In the genomic region with DNA sequence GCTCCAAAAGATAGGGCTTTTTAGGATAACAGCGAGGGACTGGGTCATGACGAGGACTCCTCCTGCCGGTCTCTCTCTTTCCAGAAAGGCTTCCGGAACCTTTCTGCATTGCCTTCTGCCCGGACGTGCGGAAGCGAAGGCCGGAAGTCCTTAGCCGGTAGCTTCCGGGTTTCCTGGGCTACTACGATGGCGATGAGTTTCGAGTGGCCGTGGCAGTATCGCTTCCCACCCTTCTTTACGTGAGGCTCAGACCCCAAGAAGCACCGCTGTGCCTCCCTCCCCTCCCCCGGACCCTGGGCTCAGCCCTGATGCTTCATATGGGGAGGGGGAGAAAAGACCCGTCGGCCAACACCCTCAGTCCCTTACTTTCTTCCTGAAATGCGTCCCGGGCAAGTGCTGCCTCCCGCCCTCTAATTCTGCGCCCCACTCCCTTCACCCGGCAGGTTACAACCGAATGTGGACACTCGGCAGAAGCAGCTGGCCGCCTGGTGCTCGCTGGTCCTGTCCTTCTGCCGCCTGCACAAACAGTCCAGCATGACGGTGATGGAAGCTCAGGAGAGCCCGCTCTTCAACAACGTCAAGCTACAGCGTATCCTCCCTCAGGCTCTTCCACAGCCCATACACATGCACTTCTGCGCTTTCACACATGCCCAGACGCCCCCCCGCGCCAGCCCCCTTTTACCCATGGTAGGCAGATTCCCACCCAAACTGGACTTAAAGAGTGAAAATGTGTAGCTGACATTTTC, we compare ENCODE assay signal across 8 cellular contexts. TPM values are rescaled to one million over a fixed set of nuclear protein-coding genes. Genes with fewer than 3 reads are reported as not detected.
DNase-seq lines count a peak whose midpoint lies in the region; ATAC-seq and TF ChIP-seq lines count a peak whose summit lies in the region.

A gene (plus strand): TSS at position 160 of the 746 bp plus-strand sequence. CDS start 27 bp downstream, at position 187.

- ATAC-seq in GM21737 (IDR thresholded peaks at IDR 0.05; ENCODE audit: unreplicated experiment) (peak; percentile 71), thoracic aorta (ENCODE audit: insufficient number of reproducible peaks, low FRiP score, low read depth) (peak; percentile 60)

- no peaks in the 10 kb centered on the region for H3K9me3 ChIP-seq in CD8-positive, alpha-beta memory T cell (ENCODE audit: low read length)
- H3K9me3 ChIP-seq in ovary (no peaks in the 10 kb centered on the region), thoracic aorta (no peaks in the 10 kb centered on the region)

- H3K4me3 ChIP-seq in CD8-positive, alpha-beta memory T cell (ENCODE audit: low read length): peak within 1 kb of the TSS; percentile 99
- peak within 1 kb of the TSS; percentile 80 for H3K4me3 ChIP-seq in ovary
- peak within 1 kb of the TSS; percentile 91 for H3K4me3 ChIP-seq in thoracic aorta

- no peak for TF ChIP-seq EP300 in ovary (IDR thresholded peaks at IDR 0.05)

- CTCF ChIA-PET in CD8-positive, alpha-beta memory T cell (lab: Charles Lee): interaction anchor here (0.9 to 2.9 kb wide), 6 partner anchors 10 to 433 kb away, joined by 3 to 10 read pairs (median 8); a partner anchor contains a TSS

- peaks cover 0 to 2% of the 10 kb centered on the region in 2 donors for H3K27me3 Mint-ChIP-seq in CD8-positive, alpha-beta memory T cell
- H3K27me3 Mint-ChIP-seq in activated naive CD8-positive, alpha-beta T cell treated with anti-CD3 and anti-CD28 coated beads for 36 hours: no peaks in the 10 kb centered on the region

- H3K27ac ChIP-seq in CD8-positive, alpha-beta memory T cell (ENCODE audit: low read depth, low read length): peak within 1 kb of the TSS; percentile 91
- H3K27ac ChIP-seq in ovary (peak within 1 kb of the TSS; percentile 48 to 84), thoracic aorta (peak within 1 kb of the TSS; percentile 70 to 82)

- DNase-seq in CD8-positive, alpha-beta memory T cell: peak; percentile 57 to 84 (median 68)
- DNase-seq in NCI-H1092 (lab: John Stamatoyannopoulos, UW): peak; percentile 81
- peak; percentile 66 for DNase-seq in SKM-1 treated with dmso at 0.1 percent for 144 hours (lab: John Stamatoyannopoulos, UW; ENCODE audit: unreplicated experiment)
- DNase-seq in activated naive CD8-positive, alpha-beta T cell treated with anti-CD3 and anti-CD28 coated beads for 36 hours: peak; percentile 77
- peak; percentile 72 to 94 (median 86) for DNase-seq in head of caudate nucleus
- DNase-seq in ovary: peak; percentile 74 to 85 (median 77)
- DNase-seq in thoracic aorta (ENCODE audit: low spot score): no peak

- H3K27me3 ChIP-seq in CD8-positive, alpha-beta memory T cell (ENCODE audit: insufficient read depth, low read length, poor library complexity, severe bottlenecking): no peaks in the 10 kb centered on the region
- H3K27me3 ChIP-seq in ovary (no peaks in the 10 kb centered on the region), thoracic aorta (replicated peaks; ENCODE audit: insufficient read depth) (no peaks in the 10 kb centered on the region)

- POLR2A ChIA-PET in CD8-positive, alpha-beta memory T cell (lab: Charles Lee): interaction anchor here (0.5 to 1.8 kb wide), 13 partner anchors 9 to 587 kb away, joined by 3 to 10 read pairs (median 3); a partner anchor contains a TSS

- TF ChIP-seq CTCF in ovary (IDR thresholded peaks at IDR 0.05) (peak in 1 of 3 donors; percentile 19), thoracic aorta (IDR thresholded peaks at IDR 0.05) (no peak)

- H3K4me1 Mint-ChIP-seq in CD8-positive, alpha-beta memory T cell: peaks cover 19 to 34% (median 30%) of the 10 kb centered on the region in 3 donors
- H3K4me1 Mint-ChIP-seq in activated naive CD8-positive, alpha-beta T cell treated with anti-CD3 and anti-CD28 coated beads for 36 hours: peaks cover 16% of the 10 kb centered on the region

- H3K4me3 Mint-ChIP-seq in CD8-positive, alpha-beta memory T cell: peak within 1 kb of the TSS; percentile 91 to 99 (median 98)
- H3K4me3 Mint-ChIP-seq in activated naive CD8-positive, alpha-beta T cell treated with anti-CD3 and anti-CD28 coated beads for 36 hours: peak within 1 kb of the TSS; percentile 99

- peaks cover 11 to 48% (median 13%) of the 10 kb centered on the region in 3 donors for H3K36me3 Mint-ChIP-seq in CD8-positive, alpha-beta memory T cell
- H3K36me3 Mint-ChIP-seq in activated naive CD8-positive, alpha-beta T cell treated with anti-CD3 and anti-CD28 coated beads for 36 hours: peaks cover 24% of the 10 kb centered on the region

- peak; percentile 75 for TF ChIP-seq POLR2A in ovary (IDR thresholded peaks at IDR 0.05)

- intact Hi-C loops in head of caudate nucleus (cut with DNase I): no loop called here
- intact Hi-C loops in ovary (cut with DNase I): loop anchor here in 1 of 4 donors (10.0 kb wide), 1 partner anchor 69 kb away; no protein-coding TSS in a partner anchor

- peaks cover 11% of the 10 kb centered on the region for H3K4me1 ChIP-seq in CD8-positive, alpha-beta memory T cell (ENCODE audit: insufficient read depth, low read length)
- H3K4me1 ChIP-seq in ovary (ENCODE audit: insufficient read depth): peaks cover 2% of the 10 kb centered on the region
- H3K4me1 ChIP-seq in thoracic aorta (ENCODE audit: control insufficient read depth in 1 of 2, low read depth in 2 of 2): peaks cover 3 to 8% of the 10 kb centered on the region in 2 donors

- WGBS in ovary, 3 donors: 0 to 1% (median 0%) methylated on average over 39 of the region's 39 CpGs

- peak within 1 kb of the TSS; percentile 88 to 100 (median 99) for H3K27ac Mint-ChIP-seq in CD8-positive, alpha-beta memory T cell
- H3K27ac Mint-ChIP-seq in activated naive CD8-positive, alpha-beta T cell treated with anti-CD3 and anti-CD28 coated beads for 36 hours: peak within 1 kb of the TSS; percentile 93

- H3K9me3 Mint-ChIP-seq in CD8-positive, alpha-beta memory T cell: no peaks in the 10 kb centered on the region
- H3K9me3 Mint-ChIP-seq in activated naive CD8-positive, alpha-beta T cell treated with anti-CD3 and anti-CD28 coated beads for 36 hours: no peaks in the 10 kb centered on the region

- peaks cover 14% of the 10 kb centered on the region for H3K36me3 ChIP-seq in CD8-positive, alpha-beta memory T cell (ENCODE audit: insufficient read depth, low read length)
- no peaks in the 10 kb centered on the region for H3K36me3 ChIP-seq in ovary
- H3K36me3 ChIP-seq in thoracic aorta: peaks cover 29% of the 10 kb centered on the region

RNA-seq across cellular contexts. Expression of the gene that starts here (rescaled TPM):
- 100 to 1,000 TPM; 101 to 108 TPM for total RNA-seq in CD8-positive, alpha-beta memory T cell
- 63.8 TPM for polyA plus RNA-seq in CD8-positive, alpha-beta memory T cell
- total RNA-seq in activated naive CD8-positive, alpha-beta T cell treated with anti-CD3 and anti-CD28 coated beads for 36 hours: 10 to 100 TPM; 90.4 to 91.7 TPM
- total RNA-seq in ovary: 10 to 100 TPM; 33.7 to 49.1 (median 35.8) TPM
- 10 to 100 TPM; 49.0 to 56.5 TPM for polyA plus RNA-seq in ovary
- total RNA-seq in thoracic aorta: 10 to 100 TPM; 18.5 to 24.2 TPM
